Comparison of ENCODE assay signal across 10 cellular contexts in the genomic region with DNA sequence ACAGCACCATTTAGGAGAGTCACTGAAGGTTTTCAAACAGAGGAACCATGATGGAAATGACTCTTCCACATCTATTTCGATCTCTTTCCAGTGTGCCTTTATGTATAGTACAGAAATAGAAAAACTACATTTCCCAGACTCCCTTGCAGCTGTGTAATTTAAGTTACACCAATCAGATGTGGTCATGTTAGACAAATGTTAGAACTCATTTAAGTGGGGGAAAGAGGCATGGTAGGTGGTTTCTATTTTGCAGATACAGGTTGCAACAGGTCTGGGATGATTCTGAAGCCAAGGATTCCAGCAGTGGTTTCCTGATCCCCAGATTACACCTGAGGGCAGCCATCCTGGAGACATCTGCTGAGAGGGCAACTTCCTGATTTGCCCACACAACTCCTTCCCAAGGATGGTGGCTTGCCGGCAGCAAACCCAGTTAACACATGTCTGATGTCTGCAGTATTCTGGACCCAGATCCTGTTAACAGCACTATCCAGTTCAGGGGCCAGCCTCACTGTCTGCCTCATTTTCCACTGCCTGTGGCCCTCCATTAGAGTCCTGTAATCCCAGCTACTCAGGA. TPM values are rescaled to one million over a fixed set of nuclear protein-coding genes. Genes with fewer than 3 reads are reported as not detected.
DNase-seq lines count a peak whose midpoint lies in the region; ATAC-seq lines count a peak whose summit lies in the region.
"Had no signal": no experiment of that assay in that cellular context is flagged by ENCODE, and none has a peak within 500 bp of the region (broad histone marks: within the 10 kb centered on the region; RNA-seq: fewer than 3 reads in every experiment).

No MANE protein-coding gene starts in this region.

- peaks cover 2% of the 10 kb centered on the region for H3K4me1 Mint-ChIP-seq in activated naive CD8-positive, alpha-beta T cell treated with anti-CD3 and anti-CD28 coated beads, Interleukin-2, amount 10 ng/mL, durations not matched to agents 7 days and 5 days
- H3K4me1 Mint-ChIP-seq in activated naive CD8-positive, alpha-beta T cell treated with anti-CD3 and anti-CD28 coated beads for 36 hours, result no peaks in the 10 kb centered on the region
- H3K4me1 Mint-ChIP-seq in T-helper 17 cell, result no peaks in the 10 kb centered on the region

- no peaks in the 10 kb centered on the region for H3K36me3 Mint-ChIP-seq in activated naive CD8-positive, alpha-beta T cell treated with anti-CD3 and anti-CD28 coated beads, Interleukin-2, amount 10 ng/mL, durations not matched to agents 7 days and 5 days
- no peaks in the 10 kb centered on the region for H3K36me3 Mint-ChIP-seq in activated naive CD8-positive, alpha-beta T cell treated with anti-CD3 and anti-CD28 coated beads for 36 hours
- no peaks in the 10 kb centered on the region for H3K36me3 Mint-ChIP-seq in T-helper 17 cell (ENCODE audit: low read depth)
- H3K36me3 Mint-ChIP-seq: activated naive CD8-positive, alpha-beta T cell had no signal

- H3K27ac Mint-ChIP-seq in activated naive CD8-positive, alpha-beta T cell treated with anti-CD3 and anti-CD28 coated beads, Interleukin-2, amount 10 ng/mL, durations not matched to agents 7 days and 5 days, result no peak overlapping the region
- H3K27ac Mint-ChIP-seq in activated naive CD8-positive, alpha-beta T cell treated with anti-CD3 and anti-CD28 coated beads for 36 hours, result no peak overlapping the region
- peak overlapping the region; percentile 29 for H3K27ac Mint-ChIP-seq in T-helper 17 cell

- H3K9me3 ChIP-seq in T-helper 17 cell (ENCODE audit: control insufficient read depth, low read length, poor library complexity, severe bottlenecking), result no peaks in the 10 kb centered on the region

- no peak for DNase-seq in activated naive CD8-positive, alpha-beta T cell treated with anti-CD3 and anti-CD28 coated beads, Interleukin-2, amount 10 ng/mL, durations not matched to agents 7 days and 5 days
- no peak for DNase-seq in activated naive CD8-positive, alpha-beta T cell treated with anti-CD3 and anti-CD28 coated beads for 36 hours
- DNase-seq in T-helper 17 cell (no peak), iPS-NIHi7 (ENCODE audit: extremely low spot score) (peak; percentile 28), NCI-H128 (lab: John Stamatoyannopoulos, UW; ENCODE audit: unreplicated experiment) (no peak), NCI-H446 (lab: John Stamatoyannopoulos, UW) (no peak)
- DNase-seq: SW 1271 had no signal

- H3K9me3 Mint-ChIP-seq in activated naive CD8-positive, alpha-beta T cell treated with anti-CD3 and anti-CD28 coated beads, Interleukin-2, amount 10 ng/mL, durations not matched to agents 7 days and 5 days, result peaks cover 4% of the 10 kb centered on the region
- H3K9me3 Mint-ChIP-seq in activated naive CD8-positive, alpha-beta T cell treated with anti-CD3 and anti-CD28 coated beads for 36 hours, result no peaks in the 10 kb centered on the region

- no peaks in the 10 kb centered on the region for H3K27me3 Mint-ChIP-seq in activated naive CD8-positive, alpha-beta T cell treated with anti-CD3 and anti-CD28 coated beads, Interleukin-2, amount 10 ng/mL, durations not matched to agents 7 days and 5 days
- H3K27me3 Mint-ChIP-seq in activated naive CD8-positive, alpha-beta T cell treated with anti-CD3 and anti-CD28 coated beads for 36 hours, result no peaks in the 10 kb centered on the region
- H3K27me3 Mint-ChIP-seq in T-helper 17 cell, result no peaks in the 10 kb centered on the region
- H3K27me3 Mint-ChIP-seq: activated naive CD8-positive, alpha-beta T cell had no signal

- ATAC-seq in activated naive CD8-positive, alpha-beta T cell treated with anti-CD3 and anti-CD28 coated beads, Interleukin-2, amount 10 ng/mL, durations not matched to agents 7 days and 5 days (ENCODE audit: low read depth), result peak; percentile 54
- ATAC-seq in T-helper 17 cell (peak; percentile 64), GM21390 (IDR thresholded peaks at IDR 0.05; ENCODE audit: unreplicated experiment) (no peak), GM18867 (IDR thresholded peaks at IDR 0.05; ENCODE audit: unreplicated experiment) (no peak)

- POLR2A ChIA-PET in activated naive CD8-positive, alpha-beta T cell treated with anti-CD3 and anti-CD28 coated beads, Interleukin-2, amount 10 ng/mL, durations not matched to agents 7 days and 5 days (lab: Charles Lee), result no interaction called here

- no peak overlapping the region for H3K4me3 Mint-ChIP-seq in activated naive CD8-positive, alpha-beta T cell treated with anti-CD3 and anti-CD28 coated beads, Interleukin-2, amount 10 ng/mL, durations not matched to agents 7 days and 5 days
- no peak overlapping the region for H3K4me3 Mint-ChIP-seq in activated naive CD8-positive, alpha-beta T cell treated with anti-CD3 and anti-CD28 coated beads for 36 hours
- no peak overlapping the region for H3K4me3 Mint-ChIP-seq in T-helper 17 cell
- H3K4me3 Mint-ChIP-seq: activated naive CD8-positive, alpha-beta T cell had no signal

RNA-seq across cellular contexts. Expression of a gene that starts 38.7 kb away (rescaled TPM):
- 10 to 100 TPM; 32.1 to 32.4 TPM for total RNA-seq in activated naive CD8-positive, alpha-beta T cell treated with anti-CD3 and anti-CD28 coated beads, Interleukin-2, amount 10 ng/mL, durations not matched to agents 7 days and 5 days
- 10 to 100 TPM; 37.3 to 38.2 TPM for total RNA-seq in activated naive CD8-positive, alpha-beta T cell treated with anti-CD3 and anti-CD28 coated beads for 36 hours
- 10 to 100 TPM; 20.3 to 21.2 TPM for total RNA-seq in T-helper 17 cell

Comparison
In these comparisons a context has a peak if more than half of its experiments do, and no peak if none do; other contexts are left out.
1. ATAC-seq: peak in activated naive CD8-positive, alpha-beta T cell treated with anti-CD3 and anti-CD28 coated beads, Interleukin-2, amount 10 ng/mL, durations not matched to agents 7 days and 5 days (single experiment) and T-helper 17 cell (single experiment); none in GM21390 (single experiment) and GM18867 (single experiment).